33 cellular contexts compared by ENCODE assay signal in genomic region chr22:41598891-41599635, GRCh38. TPM values are rescaled to one million over a fixed set of nuclear protein-coding genes. Genes with fewer than 3 reads are reported as not detected.
A peak's percentile ranks its signal among the peaks of the same experiment; 100 is the strongest.
DNase-seq lines count a peak whose midpoint lies in the region; ATAC-seq, FAIRE-seq and TF ChIP-seq lines count a peak whose summit lies in the region.
"Had no signal": no experiment of that assay in that cellular context is flagged by ENCODE, and none has a peak within 500 bp of the region (broad histone marks: within the 10 kb centered on the region; RNA-seq: fewer than 3 reads in every experiment).

No MANE protein-coding gene starts in this region.

- peak overlapping the region; percentile 65 for H3K9ac ChIP-seq in keratinocyte (ENCODE audit: control insufficient read depth, extremely low read depth, insufficient read depth, low read length)
- no peak overlapping the region for H3K9ac ChIP-seq in mesendoderm (ENCODE audit: low read length)
- H3K9ac ChIP-seq: neural progenitor cell had no signal

- no peak overlapping the region for H4K8ac ChIP-seq in mesendoderm (ENCODE audit: low read depth, low read length)

- no peaks in the 10 kb centered on the region for H3K36me3 ChIP-seq in cardiac muscle cell
- peaks cover 23 to 37% of the 10 kb centered on the region in 2 experiments for H3K36me3 ChIP-seq in keratinocyte (ENCODE audit: control insufficient read depth in 2 of 2, extremely low read depth in 1 of 2, insufficient read depth in 2 of 2, low read length in 2 of 2)
- H3K36me3 ChIP-seq in upper lobe of right lung, result peaks cover 43% of the 10 kb centered on the region
- peaks cover 7% of the 10 kb centered on the region for H3K36me3 ChIP-seq in mesendoderm (ENCODE audit: control insufficient read depth, insufficient read depth, low read length)
- H3K36me3 ChIP-seq: neural progenitor cell had no signal

- no peaks in the 10 kb centered on the region for H3K79me1 ChIP-seq in mesendoderm (ENCODE audit: low read length)

- dilution Hi-C loops in keratinocyte (cut with MboI; ENCODE audit: extremely low pct_ligation_motif_present, low sequenced_read_pairs), result no loop called here

- no peak for ATAC-seq in Right ventricle myocardium inferior
- ATAC-seq in upper lobe of right lung, result no peak
- no peak for ATAC-seq in HG03039 (IDR thresholded peaks at IDR 0.05; ENCODE audit: unreplicated experiment)
- ATAC-seq: activated CD8-positive, alpha-beta T cell treated with anti-CD3 and anti-CD28 coated beads, Interleukin-2, amount 10 ng/mL, durations not matched to agents 7 days and 5 days; activated T-helper 17 cell treated with anti-CD3 and anti-CD28 coated beads, Interleukin-2, amount 50 U/mL, for 72 hours; esophagus mucosa; Panc1 had no signal

- no peak overlapping the region for H2BK5ac ChIP-seq in mesendoderm (ENCODE audit: low read length)

- H3K4me2 ChIP-seq in keratinocyte (ENCODE audit: control insufficient read depth, extremely low read depth, insufficient read depth, low read depth, low read length) (peak overlapping the region; percentile 83), mesendoderm (ENCODE audit: low read length) (no peak overlapping the region)
- H3K4me2 ChIP-seq: hepatocyte, neural progenitor cell had no signal

- no peaks in the 10 kb centered on the region for H3K79me2 ChIP-seq in keratinocyte (ENCODE audit: control insufficient read depth, insufficient read depth, low read length)
- no peaks in the 10 kb centered on the region for H3K79me2 ChIP-seq in mesendoderm (ENCODE audit: control insufficient read depth, insufficient read depth, low read length)
- H3K79me2 ChIP-seq: hepatocyte had no signal

- intact Hi-C loops in Right ventricle myocardium inferior (cut with DNase I), result loop anchor here (5.0 kb wide), 2 partner anchors 57 to 202 kb away; partner anchors contain the start of gene POLR3H
- intact Hi-C loops in upper lobe of right lung (cut with DNase I), result loop anchor here (10.0 kb wide), 1 partner anchor 194 kb away; no protein-coding TSS in a partner anchor

- peak; percentile 90 for FAIRE-seq in keratinocyte (lab: Jason Lieb, UNC)
- FAIRE-seq: GM18507, GM19239 had no signal

- H3K27ac ChIP-seq in cardiac muscle cell (peak overlapping the region; percentile 15), keratinocyte (ENCODE audit: control insufficient read depth, insufficient read depth, low read length) (peak overlapping the region; percentile 91), upper lobe of right lung (no peak overlapping the region), mesendoderm (ENCODE audit: low read depth, low read length) (no peak overlapping the region)
- H3K27ac ChIP-seq: coronary artery, hepatocyte, neural progenitor cell, tibial nerve had no signal

- no CpG with 5 or more reads among the region's 8 CpGs for WGBS in mesendoderm (ENCODE audit: extremely low coverage, insufficient coverage, low lambda C conversion rate)

- no peak overlapping the region for H4K5ac ChIP-seq in mesendoderm (ENCODE audit: low read length)

- no peak overlapping the region for H3K23ac ChIP-seq in mesendoderm (ENCODE audit: low read length)

- peaks cover 5% of the 10 kb centered on the region for H3K9me1 ChIP-seq in keratinocyte (ENCODE audit: control insufficient read depth, extremely low read depth, insufficient read depth, low read length)

- H3K56ac ChIP-seq in mesendoderm (ENCODE audit: low read length), result no peak overlapping the region

- H3K4me1 ChIP-seq in cardiac muscle cell (ENCODE audit: low read depth), result peaks cover 7% of the 10 kb centered on the region
- peaks cover 30% of the 10 kb centered on the region for H3K4me1 ChIP-seq in keratinocyte (ENCODE audit: control insufficient read depth, extremely low read depth, insufficient read depth, low read length)
- no peaks in the 10 kb centered on the region for H3K4me1 ChIP-seq in upper lobe of right lung
- no peaks in the 10 kb centered on the region for H3K4me1 ChIP-seq in mesendoderm (ENCODE audit: control insufficient read depth, low read depth, low read length)
- H3K4me1 ChIP-seq: neural progenitor cell had no signal

- H3K18ac ChIP-seq in mesendoderm (ENCODE audit: low read length), result no peak overlapping the region

- H2AK5ac ChIP-seq in mesendoderm (ENCODE audit: low read length), result no peak overlapping the region

- peak overlapping the region; percentile 30 for H2AFZ ChIP-seq in keratinocyte (ENCODE audit: control insufficient read depth, low read length)
- H2AFZ ChIP-seq: hepatocyte, neural progenitor cell had no signal

- no peaks in the 10 kb centered on the region for H3K9me3 ChIP-seq in cardiac muscle cell (ENCODE audit: low read depth)
- no peaks in the 10 kb centered on the region for H3K9me3 ChIP-seq in keratinocyte (ENCODE audit: control insufficient read depth, low read depth, low read length)
- H3K9me3 ChIP-seq in upper lobe of right lung, result no peaks in the 10 kb centered on the region
- H3K9me3 ChIP-seq: BE2C, tibial nerve had no signal

- TF ChIP-seq CTCF in cardiac muscle cell (IDR thresholded peaks at IDR 0.05; ENCODE audit: low read depth, low read length) (no peak), keratinocyte (optimal IDR thresholded peaks at IDR 0.05 in 1 of 3, IDR thresholded peaks at IDR 0.05 in 1 of 3, conservative IDR thresholded peaks at IDR 0.05 in 1 of 3; ENCODE audit: extremely low read depth in 1 of 3, insufficient read depth in 2 of 3, low read length in 3 of 3) (no peak), upper lobe of right lung (IDR thresholded peaks at IDR 0.05) (no peak)

- H2BK15ac ChIP-seq in mesendoderm (replicated peaks; ENCODE audit: low read depth), result no peak overlapping the region

- no peak overlapping the region for H2BK120ac ChIP-seq in mesendoderm (ENCODE audit: low read depth, low read length)

- H3K4me3 ChIP-seq in cardiac muscle cell (no peak overlapping the region), keratinocyte (ENCODE audit: control insufficient read depth in 2 of 3, extremely low read depth in 1 of 3, insufficient read depth in 2 of 3, low read depth in 1 of 3, low read length in 3 of 3) (peak overlapping the region in 1 of 3 experiments; percentile 21), upper lobe of right lung (no peak overlapping the region), mesendoderm (ENCODE audit: low read length) (no peak overlapping the region)
- H3K4me3 ChIP-seq: coronary artery, hepatocyte, neural progenitor cell, tibial nerve had no signal

- no peak for DNase-seq in cardiac muscle cell (ENCODE audit: low read depth in 1 of 2, low spot score in 1 of 2)
- no peak for DNase-seq in Right ventricle myocardium inferior (ENCODE audit: missing footprints)
- peak; percentile 73 for DNase-seq in cerebellum (ENCODE audit: low spot score)
- no peak for DNase-seq in keratinocyte (ENCODE audit: low read depth, low spot score)
- peak; percentile 22 for DNase-seq in upper lobe of right lung
- DNase-seq in AG08396 (ENCODE audit: low spot score), result no peak
- no peak for DNase-seq in mesendoderm
- DNase-seq: activated CD8-positive, alpha-beta T cell treated with anti-CD3 and anti-CD28 coated beads, Interleukin-2, amount 10 ng/mL, durations not matched to agents 7 days and 5 days; activated naive CD4-positive, alpha-beta T cell treated with anti-CD3 and anti-CD28 coated beads, Interleukin-2, amount 50 U/mL, for 16 hours; BE2C; CD8-positive, alpha-beta memory T cell; effector CD8-positive, alpha-beta T cell; EL; foreskin melanocyte; immature natural killer cell; Karpas-422; NCI-H1436; NCI-H2081; NCI-H226; NCI-H526 treated with DMSO at 0.1 percent for 48 hours; right cardiac atrium; stimulated activated CD4-positive, alpha-beta T cell treated with anti-CD3 and anti-CD28 coated beads, Interleukin-4, amount 100 ng/mL, for 24 hours; T-helper 9 cell had no signal

- no peaks in the 10 kb centered on the region for H4K20me1 ChIP-seq in keratinocyte (ENCODE audit: control insufficient read depth, extremely low read depth, insufficient read depth, low read length)

- H3K4ac ChIP-seq in mesendoderm (ENCODE audit: low read depth, low read length), result no peak overlapping the region

- H3K27me3 ChIP-seq in cardiac muscle cell (no peaks in the 10 kb centered on the region), keratinocyte (ENCODE audit: control insufficient read depth, extremely low read depth, insufficient read depth, low read length) (no peaks in the 10 kb centered on the region), upper lobe of right lung (no peaks in the 10 kb centered on the region), mesendoderm (ENCODE audit: insufficient read depth, low read length, poor library complexity) (no peaks in the 10 kb centered on the region)
- H3K27me3 ChIP-seq: BE2C, hepatocyte, neural progenitor cell, tibial nerve had no signal

RNA-seq across cellular contexts. Expression of gene PMM1, which starts 9.4 kb away (rescaled TPM):
- total RNA-seq in cardiac muscle cell (22.5 and 34.0 TPM in 2 replicates), Right ventricle myocardium inferior (16.2 TPM), cerebellum (13.9 TPM), upper lobe of right lung (44.4 TPM)
- polyA plus RNA-seq in cardiac muscle cell (53.7 and 63.6 TPM in 2 replicates), keratinocyte (39.6 to 52.2 TPM (median 47.1 TPM) in 3 replicates)
- polyA plus RNA-seq in keratinocyte (2011; ENCODE audit: low read depth), result 34.9 TPM
- polyA plus RNA-seq in keratinocyte (2011; cell fraction: cytosol; rRNA removed), result 33.7 and 59.5 TPM in 2 replicates
- 64.8 and 69.1 TPM in 2 replicates for polyA plus RNA-seq in keratinocyte (2011; cell fraction: nucleus; rRNA removed)
- polyA plus RNA-seq in keratinocyte (2012; ENCODE audit: low replicate concordance), result 36.8 and 39.0 TPM in 2 replicates
- 18.7 to 24.5 TPM (median 21.3 TPM) in 3 replicates for polyA minus RNA-seq in keratinocyte
- polyA minus RNA-seq in keratinocyte (2011; cell fraction: cytosol; rRNA and poly(A)+ RNA removed), result 25.7 TPM
- polyA minus RNA-seq in keratinocyte (2011; cell fraction: nucleus; rRNA and poly(A)+ RNA removed), result 12.1 and 12.5 TPM in 2 replicates
- polyA plus RNA-seq in mesendoderm (2013, experiment 1 of 2), result 6.4 TPM
- polyA plus RNA-seq in mesendoderm (2013, experiment 2 of 2), result 6.6 TPM

RNA-seq across cellular contexts. Expression of gene DESI1, which starts 21.8 kb away (rescaled TPM):
- total RNA-seq in cardiac muscle cell (34.2 and 43.2 TPM in 2 replicates), Right ventricle myocardium inferior (41.6 TPM), cerebellum (18.8 TPM), upper lobe of right lung (29.5 TPM)
- polyA plus RNA-seq in cardiac muscle cell (27.3 and 27.6 TPM in 2 replicates), keratinocyte (32.8 to 43.1 TPM (median 39.6 TPM) in 3 replicates)
- polyA plus RNA-seq in keratinocyte (2011; ENCODE audit: low read depth), result 8.4 TPM
- 34.7 and 43.8 TPM in 2 replicates for polyA plus RNA-seq in keratinocyte (2011; cell fraction: cytosol; rRNA removed)
- 59.5 and 67.0 TPM in 2 replicates for polyA plus RNA-seq in keratinocyte (2011; cell fraction: nucleus; rRNA removed)
- polyA plus RNA-seq in keratinocyte (2012; ENCODE audit: low replicate concordance), result 26.1 and 34.9 TPM in 2 replicates
- polyA minus RNA-seq in keratinocyte, result 43.9 to 62.4 TPM (median 57.3 TPM) in 3 replicates
- polyA minus RNA-seq in keratinocyte (2011; cell fraction: cytosol; rRNA and poly(A)+ RNA removed), result 28.0 TPM
- 24.4 and 37.2 TPM in 2 replicates for polyA minus RNA-seq in keratinocyte (2011; cell fraction: nucleus; rRNA and poly(A)+ RNA removed)
- 31.4 TPM for polyA plus RNA-seq in mesendoderm (2013, experiment 1 of 2)
- 32.2 TPM for polyA plus RNA-seq in mesendoderm (2013, experiment 2 of 2)

RNA-seq across cellular contexts. Expression of gene XRCC6, which starts 22.0 kb away (rescaled TPM):
- total RNA-seq in cardiac muscle cell, result 250 and 283 TPM in 2 replicates
- polyA plus RNA-seq in cardiac muscle cell, result 423 and 442 TPM in 2 replicates
- 172 TPM for total RNA-seq in Right ventricle myocardium inferior
- total RNA-seq in cerebellum, result 131 TPM
- polyA plus RNA-seq in keratinocyte, result 162 to 247 TPM (median 244 TPM) in 3 replicates
- 686 TPM for polyA plus RNA-seq in keratinocyte (2011; ENCODE audit: low read depth)
- 182 and 190 TPM in 2 replicates for polyA plus RNA-seq in keratinocyte (2011; cell fraction: cytosol; rRNA removed)
- polyA plus RNA-seq in keratinocyte (2011; cell fraction: nucleus; rRNA removed), result 197 and 213 TPM in 2 replicates
- polyA plus RNA-seq in keratinocyte (2012; ENCODE audit: low replicate concordance), result 245 and 347 TPM in 2 replicates
- 134 to 165 TPM (median 160 TPM) in 3 replicates for polyA minus RNA-seq in keratinocyte
- polyA minus RNA-seq in keratinocyte (2011; cell fraction: cytosol; rRNA and poly(A)+ RNA removed), result 87.9 TPM
- 53.0 and 101 TPM in 2 replicates for polyA minus RNA-seq in keratinocyte (2011; cell fraction: nucleus; rRNA and poly(A)+ RNA removed)
- total RNA-seq in upper lobe of right lung, result 160 TPM
- polyA plus RNA-seq in mesendoderm (2013, experiment 1 of 2), result 435 TPM
- polyA plus RNA-seq in mesendoderm (2013, experiment 2 of 2), result 429 TPM

RNA-seq across cellular contexts. Expression of gene CSDC2, which starts 38.3 kb away (rescaled TPM):
- total RNA-seq in cardiac muscle cell (4.2 and 4.3 TPM in 2 replicates), Right ventricle myocardium inferior (265 TPM), cerebellum (9.1 TPM), upper lobe of right lung (6.3 TPM)
- polyA plus RNA-seq in cardiac muscle cell (5.0 and 5.1 TPM in 2 replicates), keratinocyte (not detected in 3 replicates)
- not detected for polyA plus RNA-seq in keratinocyte (2011; ENCODE audit: low read depth)
- not detected in 2 replicates for polyA plus RNA-seq in keratinocyte (2011; cell fraction: cytosol; rRNA removed)
- polyA plus RNA-seq in keratinocyte (2011; cell fraction: nucleus; rRNA removed), result not detected in 2 replicates
- polyA plus RNA-seq in keratinocyte (2012; ENCODE audit: low replicate concordance), result not detected in 2 replicates
- polyA minus RNA-seq in keratinocyte, result not detected in 3 replicates
- polyA minus RNA-seq in keratinocyte (2011; cell fraction: cytosol; rRNA and poly(A)+ RNA removed), result not detected
- not detected in 2 replicates for polyA minus RNA-seq in keratinocyte (2011; cell fraction: nucleus; rRNA and poly(A)+ RNA removed)
- 2.6 TPM for polyA plus RNA-seq in mesendoderm (2013, experiment 1 of 2)
- polyA plus RNA-seq in mesendoderm (2013, experiment 2 of 2), result 2.4 TPM
- total RNA-seq: activated CD8-positive, alpha-beta T cell treated with anti-CD3 and anti-CD28 coated beads, Interleukin-2, amount 10 ng/mL, durations not matched to agents 7 days and 5 days; activated T-helper 17 cell treated with anti-CD3 and anti-CD28 coated beads, Interleukin-2, amount 50 U/mL, for 72 hours; CD8-positive, alpha-beta memory T cell had no signal
- polyA plus RNA-seq: CD8-positive, alpha-beta memory T cell; immature natural killer cell had no signal

RNA-seq across cellular contexts. Expression of gene POLR3H, which starts 54.8 kb away (rescaled TPM):
- total RNA-seq in cardiac muscle cell (11.4 and 12.5 TPM in 2 replicates), Right ventricle myocardium inferior (20.1 TPM), cerebellum (24.4 TPM), upper lobe of right lung (43.7 TPM)
- polyA plus RNA-seq in cardiac muscle cell (24.7 and 30.9 TPM in 2 replicates), keratinocyte (41.4 to 63.0 TPM (median 44.7 TPM) in 3 replicates)
- 12.3 TPM for polyA plus RNA-seq in keratinocyte (2011; ENCODE audit: low read depth)
- 52.9 and 63.3 TPM in 2 replicates for polyA plus RNA-seq in keratinocyte (2011; cell fraction: cytosol; rRNA removed)
- polyA plus RNA-seq in keratinocyte (2011; cell fraction: nucleus; rRNA removed), result 33.7 and 39.6 TPM in 2 replicates
- 18.2 and 59.6 TPM in 2 replicates for polyA plus RNA-seq in keratinocyte (2012; ENCODE audit: low replicate concordance)
- polyA minus RNA-seq in keratinocyte, result 48.6 to 76.9 TPM (median 57.6 TPM) in 3 replicates
- polyA minus RNA-seq in keratinocyte (2011; cell fraction: cytosol; rRNA and poly(A)+ RNA removed), result 22.8 TPM
- 11.1 and 16.3 TPM in 2 replicates for polyA minus RNA-seq in keratinocyte (2011; cell fraction: nucleus; rRNA and poly(A)+ RNA removed)
- 25.5 TPM for polyA plus RNA-seq in mesendoderm (2013, experiment 1 of 2)
- polyA plus RNA-seq in mesendoderm (2013, experiment 2 of 2), result 24.3 TPM

Comparison
In these comparisons a context has a peak if more than half of its experiments do, and no peak if none do; other contexts are left out.
1. DNase-seq: peak in cerebellum (single experiment) and upper lobe of right lung (single experiment); none in cardiac muscle cell (0 of 2), Right ventricle myocardium inferior (single experiment), keratinocyte (single experiment), AG08396 (single experiment) and mesendoderm (single experiment).
2. H3K27ac ChIP-seq: peak in cardiac muscle cell (single experiment) and keratinocyte (single experiment); none in upper lobe of right lung (single experiment) and mesendoderm (single experiment).